Comparison of ENCODE assay signal across 23 cellular contexts in genomic region chr7:69659964-69660363, GRCh38.
DNase-seq lines count a peak whose midpoint lies in the region; ATAC-seq and TF ChIP-seq lines count a peak whose summit lies in the region.
"Had no signal": no experiment of that assay in that cellular context is flagged by ENCODE, and none has a peak within 500 bp of the region (broad histone marks: within the 10 kb centered on the region; RNA-seq: fewer than 3 reads in every experiment).

No MANE protein-coding gene starts in this region.

- H3K9me3 ChIP-seq in HUES48 (ENCODE audit: control insufficient read depth, insufficient read depth, low read length), result no peaks in the 10 kb centered on the region
- H3K9me3 ChIP-seq: pancreas, right lobe of liver had no signal

- no peaks in the 10 kb centered on the region for H3K36me3 Mint-ChIP-seq in nephron progenitor cell (ENCODE audit: low read depth)
- H3K36me3 Mint-ChIP-seq in Calu3 (ENCODE audit: insufficient read depth, unreplicated experiment), result no peaks in the 10 kb centered on the region
- H3K36me3 Mint-ChIP-seq: activated naive CD8-positive, alpha-beta T cell; brain; CD14-positive monocyte; naive thymus-derived CD8-positive, alpha-beta T cell had no signal

- CTCF ChIA-PET in Calu3 (lab: Charles Lee), result no interaction called here

- DNase-seq in AG08395 (ENCODE audit: low spot score), result peak; percentile 55
- DNase-seq in astrocyte of the spinal cord (ENCODE audit: low read depth, low spot score), result peak; percentile 37
- DNase-seq in iPS-NIHi7 (ENCODE audit: extremely low spot score), result peak; percentile 44
- DNase-seq in nephron progenitor cell, result no peak
- DNase-seq in stimulated activated CD4-positive, alpha-beta T cell treated with anti-CD3 and anti-CD28 coated beads, Interleukin-12 subunit alpha, Interleukin-12 subunit beta, amount 100 ng/mL, for 4 hours, result no peak
- no peak for DNase-seq in Right ventricle myocardium inferior (ENCODE audit: missing footprints)
- DNase-seq in Calu3, result no peak
- DNase-seq: ACHN; hippocampal formation; mesenchymal stem cell; naive thymus-derived CD8-positive, alpha-beta T cell; NCI-H1105 treated with DMSO at 0.1 percent for 48 hours; NCI-H526; pancreas; right lobe of liver had no signal

- no peak for ATAC-seq in Right ventricle myocardium inferior
- ATAC-seq: activated T-helper 17 cell treated with anti-CD3 and anti-CD28 coated beads, Interleukin-2, amount 50 U/mL, for 72 hours; GM12878; HCT116; naive thymus-derived CD8-positive, alpha-beta T cell; pancreas; right lobe of liver had no signal

- H3K27me3 Mint-ChIP-seq in nephron progenitor cell (ENCODE audit: low read depth, poor library complexity) (peaks cover 6% of the 10 kb centered on the region), Calu3 (ENCODE audit: unreplicated experiment) (no peaks in the 10 kb centered on the region)
- H3K27me3 Mint-ChIP-seq: activated naive CD8-positive, alpha-beta T cell; brain; dendritic cell treated with granulocyte-macrophage colony-stimulating factor and Interleukin-4, amounts not matched to agents 40 ng/mL and 50 ng/mL, for 4 days had no signal

- no peaks in the 10 kb centered on the region for H3K27me3 ChIP-seq in HUES48 (ENCODE audit: control insufficient read depth, insufficient read depth, low read length)
- H3K27me3 ChIP-seq: pancreas, right lobe of liver had no signal

- H3K4me1 ChIP-seq in HUES48 (ENCODE audit: control insufficient read depth, insufficient read depth, low read length), result peaks cover 35% of the 10 kb centered on the region
- H3K4me1 ChIP-seq: right lobe of liver had no signal

- H3K4me3 Mint-ChIP-seq in nephron progenitor cell (no peak overlapping the region), Calu3 (ENCODE audit: low read depth, unreplicated experiment) (no peak overlapping the region)
- H3K4me3 Mint-ChIP-seq: activated naive CD8-positive, alpha-beta T cell; activated T-helper 17 cell treated with anti-CD3 and anti-CD28 coated beads, Interleukin-2, amount 50 U/mL, for 72 hours; CD14-positive monocyte; dendritic cell treated with granulocyte-macrophage colony-stimulating factor and Interleukin-4, amounts not matched to agents 40 ng/mL and 50 ng/mL, for 4 days; naive thymus-derived CD8-positive, alpha-beta T cell had no signal

- H3K4me1 Mint-ChIP-seq in nephron progenitor cell, result peaks cover 67% of the 10 kb centered on the region
- no peaks in the 10 kb centered on the region for H3K4me1 Mint-ChIP-seq in Calu3 (ENCODE audit: low read depth, unreplicated experiment)
- H3K4me1 Mint-ChIP-seq: activated T-helper 17 cell treated with anti-CD3 and anti-CD28 coated beads, Interleukin-2, amount 50 U/mL, for 72 hours; CD14-positive monocyte had no signal

- no peak overlapping the region for H3K9ac ChIP-seq in HUES48 (ENCODE audit: low read depth, low read length)

- intact Hi-C loops in Right ventricle myocardium inferior (cut with DNase I), result no loop called here
- intact Hi-C loops in Calu3 (cut with micrococcal nuclease; ENCODE audit: unreplicated experiment), result no loop called here

- H3K27ac Mint-ChIP-seq in nephron progenitor cell (no peak overlapping the region), Calu3 (ENCODE audit: unreplicated experiment) (no peak overlapping the region)
- H3K27ac Mint-ChIP-seq: activated naive CD8-positive, alpha-beta T cell; activated T-helper 17 cell treated with anti-CD3 and anti-CD28 coated beads, Interleukin-2, amount 50 U/mL, for 72 hours; dendritic cell treated with granulocyte-macrophage colony-stimulating factor and Interleukin-4, amounts not matched to agents 40 ng/mL and 50 ng/mL, for 4 days had no signal

- H3K4me3 ChIP-seq in HUES48 (ENCODE audit: low read depth, low read length), result no peak overlapping the region
- H3K4me3 ChIP-seq in astrocyte of the spinal cord (ENCODE audit: low read depth, low read length), result no peak overlapping the region
- H3K4me3 ChIP-seq: GM12878, pancreas, right lobe of liver had no signal

- TF ChIP-seq CTCF in astrocyte of the spinal cord (IDR thresholded peaks at IDR 0.05; ENCODE audit: low read depth, low read length), result no peak
- TF ChIP-seq CTCF in nephron progenitor cell (IDR thresholded peaks at IDR 0.05), result no peak
- TF ChIP-seq CTCF in Calu3 (IDR thresholded peaks at IDR 0.05; ENCODE audit: unreplicated experiment), result no peak

- H3K27ac ChIP-seq in HUES48 (ENCODE audit: low read depth, low read length), result peak overlapping the region; percentile 36
- H3K27ac ChIP-seq: pancreas, right lobe of liver had no signal

- no peaks in the 10 kb centered on the region for H3K36me3 ChIP-seq in HUES48 (ENCODE audit: control insufficient read depth, insufficient read depth, low read length)
- H3K36me3 ChIP-seq: pancreas, right lobe of liver had no signal

- no peaks in the 10 kb centered on the region for H3K9me3 Mint-ChIP-seq in nephron progenitor cell
- peaks cover 3% of the 10 kb centered on the region for H3K9me3 Mint-ChIP-seq in Calu3 (ENCODE audit: low read depth, unreplicated experiment)
- H3K9me3 Mint-ChIP-seq: activated T-helper 17 cell treated with anti-CD3 and anti-CD28 coated beads, Interleukin-2, amount 50 U/mL, for 72 hours; brain; CD14-positive monocyte; dendritic cell treated with granulocyte-macrophage colony-stimulating factor and Interleukin-4, amounts not matched to agents 40 ng/mL and 50 ng/mL, for 4 days; naive thymus-derived CD8-positive, alpha-beta T cell had no signal

- in situ Hi-C loops in astrocyte of the spinal cord (cut with HindIII; ENCODE audit: low sequenced_read_pairs), result no loop called here

- no TSS peak for BruUV-seq in Calu3 (replicated peaks; lab: Mats Ljungman, UMichigan)

Comparison
In these comparisons a context has a peak if more than half of its experiments do, and no peak if none do; other contexts are left out.
1. DNase-seq: peak in AG08395 (single experiment), astrocyte of the spinal cord (single experiment) and iPS-NIHi7 (single experiment); none in nephron progenitor cell (single experiment), stimulated activated CD4-positive, alpha-beta T cell treated with anti-CD3 and anti-CD28 coated beads, Interleukin-12 subunit alpha, Interleukin-12 subunit beta, amount 100 ng/mL, for 4 hours (single experiment), Right ventricle myocardium inferior (single experiment) and Calu3 (single experiment).